ENCODE assay signal across 15 cellular contexts in the genomic region with DNA sequence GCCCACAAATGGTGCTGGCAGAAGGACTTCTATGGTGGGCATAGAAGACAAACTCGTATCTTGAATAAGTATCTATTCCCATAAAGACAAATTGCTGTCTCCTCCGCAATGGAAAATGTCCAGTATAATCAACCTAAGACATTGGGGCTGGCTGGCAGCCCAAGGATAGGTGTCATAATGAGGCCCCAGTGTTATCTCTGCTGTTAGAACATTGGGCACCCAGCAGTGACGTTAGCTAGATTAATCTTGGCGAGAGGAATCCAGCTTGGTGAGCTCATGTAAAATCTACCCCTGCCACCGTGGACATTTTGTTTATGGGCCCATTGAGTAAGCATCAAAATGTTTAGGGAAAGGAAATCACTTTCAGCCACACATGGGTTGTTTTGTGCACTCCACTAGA. TPM values are rescaled to one million over a fixed set of nuclear protein-coding genes. Genes with fewer than 3 reads are reported as not detected.
"Had no signal": no experiment of that assay in that cellular context is flagged by ENCODE, and none has a peak within 500 bp of the region (broad histone marks: within the 10 kb centered on the region; RNA-seq: fewer than 3 reads in every experiment).

No MANE protein-coding gene starts in this region.

- H3K27ac ChIP-seq: brain microvascular endothelial cell, ovary, skin epidermis, suprapubic skin had no signal

- H3K27me3 ChIP-seq: brain microvascular endothelial cell, ovary, suprapubic skin had no signal

- ATAC-seq: effector memory CD8-positive, alpha-beta T cell had no signal

- DNase-seq: activated B cell treated with CpG ODN at 0.5 μM for 24 hours; activated CD4-positive, alpha-beta T cell treated with anti-CD3 and anti-CD28 coated beads for 48 hours; activated gamma-delta T cell treated with Interleukin-2 at 50 U/mL for 16 hours; brain microvascular endothelial cell; effector memory CD8-positive, alpha-beta T cell; foreskin melanocyte; head of caudate nucleus; naive B cell; ovary; stimulated activated CD4-positive, alpha-beta T cell treated with anti-CD3 and anti-CD28 coated beads, Interleukin-4, amount 100 ng/mL, for 4 hours; stimulated activated CD8-positive, alpha-beta memory T cell treated with anti-CD3 and anti-CD28 coated beads, Interleukin-4, amount 100 ng/mL, for 48 hours; stimulated activated naive CD4-positive, alpha-beta T cell treated with Interleukin-2 at 50 U/mL for 16 hours had no signal

- H3K36me3 ChIP-seq: brain microvascular endothelial cell, ovary, suprapubic skin had no signal

- H3K4me1 ChIP-seq: suprapubic skin had no signal

- H3K4me3 ChIP-seq: ovary, skin epidermis, suprapubic skin had no signal

- H3K9me3 ChIP-seq: ovary, suprapubic skin had no signal

RNA-seq across cellular contexts. Expression of a gene that starts 55.4 kb away (rescaled TPM):
- total RNA-seq: activated B cell treated with CpG ODN at 0.5 μM for 24 hours, fibroblast of lung had no signal
